18 cellular contexts compared by ENCODE assay signal in genomic region chr13:30647824-30648521, GRCh38. TPM values are rescaled to one million over a fixed set of nuclear protein-coding genes. Genes with fewer than 3 reads are reported as not detected.
DNase-seq lines count a peak whose midpoint lies in the region; ATAC-seq and TF ChIP-seq lines count a peak whose summit lies in the region.
"Had no signal": no experiment of that assay in that cellular context is flagged by ENCODE, and none has a peak within 500 bp of the region (broad histone marks: within the 10 kb centered on the region; RNA-seq: fewer than 3 reads in every experiment).

No MANE protein-coding gene starts in this region.

- H3K9me2 ChIP-seq in GM23338 (ENCODE audit: insufficient read depth) = no peaks in the 10 kb centered on the region
- H3K9me2 ChIP-seq in SU-DHL-6 (replicated peaks; ENCODE audit: insufficient read depth, low read length) = no peaks in the 10 kb centered on the region

- H2AFZ ChIP-seq in GM23338 (no peak overlapping the region), SU-DHL-6 (ENCODE audit: low read depth, low read length, severe bottlenecking) (no peak overlapping the region)

- TF ChIP-seq CTCF in GM23338 (conservative IDR thresholded peaks at IDR 0.05; ENCODE audit: low read depth in 2 of 2) = no peak
- no peak for TF ChIP-seq CTCF in SU-DHL-6 (IDR thresholded peaks at IDR 0.05; ENCODE audit: insufficient read depth, low read length, poor library complexity, severe bottlenecking)
- no peak for TF ChIP-seq CTCF in tibial artery (IDR thresholded peaks at IDR 0.05)
- TF ChIP-seq CTCF in CD14-positive monocyte (IDR thresholded peaks at IDR 0.05) = no peak

- H3K9me3 ChIP-seq in CD4-positive, CD25-positive, alpha-beta regulatory T cell (ENCODE audit: control insufficient read depth in 2 of 2, low read length in 2 of 2) = no peaks in the 10 kb centered on the region
- H3K9me3 ChIP-seq in SU-DHL-6 (ENCODE audit: insufficient read depth, low read length) = no peaks in the 10 kb centered on the region
- H3K9me3 ChIP-seq in tibial artery = no peaks in the 10 kb centered on the region

- no peak overlapping the region for H3K4me3 ChIP-seq in CD4-positive, CD25-positive, alpha-beta regulatory T cell (ENCODE audit: low read depth, low read length)
- H3K4me3 ChIP-seq in GM23338 (no peak overlapping the region), SU-DHL-6 (ENCODE audit: insufficient read depth, low read length, poor library complexity, severe bottlenecking) (no peak overlapping the region), tibial artery (no peak overlapping the region)

- H3K27me3 ChIP-seq in CD4-positive, CD25-positive, alpha-beta regulatory T cell (ENCODE audit: control insufficient read depth, insufficient read depth, low read length) = no peaks in the 10 kb centered on the region
- H3K27me3 ChIP-seq in GM23338 (ENCODE audit: insufficient read depth) (no peaks in the 10 kb centered on the region), SU-DHL-6 (ENCODE audit: low read length) (no peaks in the 10 kb centered on the region), tibial artery (no peaks in the 10 kb centered on the region)

- peaks cover 5% of the 10 kb centered on the region for H3K4me1 ChIP-seq in CD4-positive, CD25-positive, alpha-beta regulatory T cell (ENCODE audit: control insufficient read depth, insufficient read depth, low read length, poor library complexity, severe bottlenecking)
- no peaks in the 10 kb centered on the region for H3K4me1 ChIP-seq in GM23338 (ENCODE audit: insufficient read depth)
- no peaks in the 10 kb centered on the region for H3K4me1 ChIP-seq in tibial artery

- no peak for ATAC-seq in CD4-positive, CD25-positive, alpha-beta regulatory T cell (ENCODE audit: low read depth in 2 of 2)
- ATAC-seq in GM23338 (no peak), memory B cell (ENCODE audit: low read depth) (peak; percentile 80)
- ATAC-seq: activated T-cell treated with anti-CD3 and anti-CD28 coated beads, Interleukin-2, amount 50 U/mL, for 4 hours; stimulated activated naive CD8-positive, alpha-beta T cell treated with anti-CD3 and anti-CD28 coated beads, Interleukin-15, Interleukin-2, amounts not matched to agents 100 U/mL and 50 U/mL, for 24 hours; T-cell had no signal

- no peak overlapping the region for H3K9ac ChIP-seq in SU-DHL-6 (ENCODE audit: low read length)
- H3K9ac ChIP-seq: KMS-11 had no signal

- peak overlapping the region in 2 of 3 donors; percentile 1 to 85 for H3K27ac Mint-ChIP-seq in CD4-positive, CD25-positive, alpha-beta regulatory T cell
- H3K27ac Mint-ChIP-seq in GM23338 (no peak overlapping the region), memory B cell (peak overlapping the region; percentile 94), CD14-positive monocyte (peak overlapping the region in 3 of 7 donors; percentile 37 to 67 (median 58))
- H3K27ac Mint-ChIP-seq: activated CD4-positive, alpha-beta memory T cell treated with anti-CD3 and anti-CD28 coated beads, Interleukin-2, amount 10 ng/mL, durations not matched to agents 7 days and 5 days; mesothelial cell of epicardium had no signal

- H3K4me2 ChIP-seq in GM23338 (no peak overlapping the region), SU-DHL-6 (ENCODE audit: low read depth, low read length, poor library complexity, severe bottlenecking) (peak overlapping the region; percentile 0)
- H3K4me2 ChIP-seq: KMS-11 had no signal

- H3K36me3 ChIP-seq in CD4-positive, CD25-positive, alpha-beta regulatory T cell (ENCODE audit: control insufficient read depth, insufficient read depth, low read length) = peaks cover 79% of the 10 kb centered on the region
- peaks cover 42% of the 10 kb centered on the region for H3K36me3 ChIP-seq in GM23338 (ENCODE audit: insufficient read depth)
- H3K36me3 ChIP-seq in SU-DHL-6 (ENCODE audit: low read length) = peaks cover 53% of the 10 kb centered on the region
- H3K36me3 ChIP-seq in tibial artery = peaks cover 62 to 78% (median 64%) of the 10 kb centered on the region in 3 donors

- no peak overlapping the region for H3K4me3 Mint-ChIP-seq in CD4-positive, CD25-positive, alpha-beta regulatory T cell
- H3K4me3 Mint-ChIP-seq in GM23338 = no peak overlapping the region
- H3K4me3 Mint-ChIP-seq in memory B cell = peak overlapping the region; percentile 68
- no peak overlapping the region for H3K4me3 Mint-ChIP-seq in CD14-positive monocyte
- H3K4me3 Mint-ChIP-seq: activated CD4-positive, alpha-beta memory T cell treated with anti-CD3 and anti-CD28 coated beads, Interleukin-2, amount 10 ng/mL, durations not matched to agents 7 days and 5 days; activated T-cell treated with anti-CD3 and anti-CD28 coated beads, Interleukin-2, amount 50 U/mL, for 4 hours; mesothelial cell of epicardium; T-cell had no signal

- H3K79me2 ChIP-seq in GM23338 (replicated peaks; ENCODE audit: insufficient read depth) (peaks cover 13% of the 10 kb centered on the region; the same call in 1 of the 2 replicates), SU-DHL-6 (ENCODE audit: insufficient read depth, low read length) (peaks cover 21% of the 10 kb centered on the region; the same call in 1 of the 2 replicates)

- H3K27me3 Mint-ChIP-seq in CD4-positive, CD25-positive, alpha-beta regulatory T cell = no peaks in the 10 kb centered on the region
- H3K27me3 Mint-ChIP-seq in GM23338 (ENCODE audit: insufficient read depth, low read depth, poor library complexity) (peaks cover 6% of the 10 kb centered on the region), memory B cell (no peaks in the 10 kb centered on the region), CD14-positive monocyte (ENCODE audit: low read depth in 3 of 3) (no peaks in the 10 kb centered on the region)
- H3K27me3 Mint-ChIP-seq: activated CD4-positive, alpha-beta memory T cell treated with anti-CD3 and anti-CD28 coated beads, Interleukin-2, amount 10 ng/mL, durations not matched to agents 7 days and 5 days; T-cell had no signal

- H3K4me1 Mint-ChIP-seq in CD4-positive, CD25-positive, alpha-beta regulatory T cell = peaks cover 25 to 37% (median 33%) of the 10 kb centered on the region in 4 donors
- no peaks in the 10 kb centered on the region for H3K4me1 Mint-ChIP-seq in GM23338
- H3K4me1 Mint-ChIP-seq in memory B cell = peaks cover 25% of the 10 kb centered on the region
- peaks cover 5% of the 10 kb centered on the region for H3K4me1 Mint-ChIP-seq in CD14-positive monocyte
- H3K4me1 Mint-ChIP-seq: mesothelial cell of epicardium had no signal

- H3K36me3 Mint-ChIP-seq in CD4-positive, CD25-positive, alpha-beta regulatory T cell = peaks cover 44% of the 10 kb centered on the region
- H3K36me3 Mint-ChIP-seq in GM23338 (ENCODE audit: low read depth) (peaks cover 40% of the 10 kb centered on the region; the same call in 2 of the 3 replicates), memory B cell (peaks cover 40% of the 10 kb centered on the region), CD14-positive monocyte (peaks cover 75 to 85% of the 10 kb centered on the region in 2 donors)

- intact Hi-C loops in tibial artery (cut with DNase I; ENCODE audit: low total_unique reads) (no loop called here), CD14-positive monocyte (cut with micrococcal nuclease) (no loop called here)

- DNase-seq in CD4-positive, CD25-positive, alpha-beta regulatory T cell = no peak
- no peak for DNase-seq in GM23338 (ENCODE audit: low spot score)
- no peak for DNase-seq in memory B cell (ENCODE audit: low spot score in 2 of 2)
- no peak for DNase-seq in tibial artery
- DNase-seq in Ammon's horn (ENCODE audit: low spot score) = no peak
- DNase-seq in CD14-positive monocyte (ENCODE audit: low spot score) = no peak
- no peak for DNase-seq in HuH-7 (ENCODE audit: low spot score)
- DNase-seq: activated CD4-positive, alpha-beta memory T cell treated with anti-CD3 and anti-CD28 coated beads, Interleukin-2, amount 10 ng/mL, durations not matched to agents 7 days and 5 days; activated T-cell treated with anti-CD3 and anti-CD28 coated beads, Interleukin-2, amount 50 U/mL, for 4 hours; foreskin melanocyte; NCI-H1436; NCI-H446 treated with DMSO at 0.1 percent for 48 hours; stimulated activated naive CD8-positive, alpha-beta T cell treated with anti-CD3 and anti-CD28 coated beads, Interleukin-15, Interleukin-2, amounts not matched to agents 100 U/mL and 50 U/mL, for 24 hours; T-cell had no signal

- peaks cover 0 to 2% (median 0%) of the 10 kb centered on the region in 7 donors for H3K9me3 Mint-ChIP-seq in CD4-positive, CD25-positive, alpha-beta regulatory T cell
- no peaks in the 10 kb centered on the region for H3K9me3 Mint-ChIP-seq in GM23338
- no peaks in the 10 kb centered on the region for H3K9me3 Mint-ChIP-seq in memory B cell
- H3K9me3 Mint-ChIP-seq in CD14-positive monocyte = no peaks in the 10 kb centered on the region
- H3K9me3 Mint-ChIP-seq: activated CD4-positive, alpha-beta memory T cell treated with anti-CD3 and anti-CD28 coated beads, Interleukin-2, amount 10 ng/mL, durations not matched to agents 7 days and 5 days; activated T-cell treated with anti-CD3 and anti-CD28 coated beads, Interleukin-2, amount 50 U/mL, for 4 hours; mesothelial cell of epicardium; T-cell had no signal

- H3F3A ChIP-seq in GM23338 (replicated peaks; ENCODE audit: low read depth) (no peaks in the 10 kb centered on the region), SU-DHL-6 (ENCODE audit: insufficient read depth) (peaks cover 2% of the 10 kb centered on the region; the same call in 1 of the 2 replicates)

- no peak overlapping the region for H3K27ac ChIP-seq in CD4-positive, CD25-positive, alpha-beta regulatory T cell (ENCODE audit: insufficient read depth, low read length, poor library complexity, severe bottlenecking)
- H3K27ac ChIP-seq in GM23338 (ENCODE audit: low read depth) (peak overlapping the region; percentile 52; the same call in 1 of the 2 replicates), SU-DHL-6 (ENCODE audit: low read depth, low read length) (peak overlapping the region; percentile 28; the same call in 1 of the 2 replicates), tibial artery (no peak overlapping the region)
- H3K27ac ChIP-seq: epithelial cell of prostate, KMS-11 had no signal

- H4K20me1 ChIP-seq in GM23338 (replicated peaks; ENCODE audit: insufficient read depth) (peaks cover 11% of the 10 kb centered on the region), SU-DHL-6 (ENCODE audit: low read depth, low read length) (no peaks in the 10 kb centered on the region)

TF ChIP-seq in GM23338, 12 proteins besides CTCF, POLR2A, EP300 and RAD21 (continues in another document):
- TF ChIP-seq EZH2 (IDR thresholded peaks at IDR 0.05; ENCODE audit: low read depth, unreplicated experiment) = no peak
- no peak for TF ChIP-seq NANOG (IDR thresholded peaks at IDR 0.05; ENCODE audit: borderline replicate concordance)
- no peak for TF ChIP-seq EZH2phosphoT487 (IDR thresholded peaks at IDR 0.05; ENCODE audit: unreplicated experiment)
- no peak for TF ChIP-seq POLR2AphosphoS5 (IDR thresholded peaks at IDR 0.05; ENCODE audit: low read depth)
- no peak for TF ChIP-seq ZNF114 (CRISPR knock-in tag; IDR thresholded peaks at IDR 0.05)

RNA-seq across cellular contexts. Expression of gene USPL1, which starts 30.3 kb away (rescaled TPM):
- total RNA-seq in CD4-positive, CD25-positive, alpha-beta regulatory T cell = 37.2 TPM
- polyA plus RNA-seq in CD4-positive, CD25-positive, alpha-beta regulatory T cell = 10 to 100 TPM; 11.9 to 19.7 (median 15.6) TPM
- total RNA-seq in GM23338 (2014; rRNA removed; shearing (Covaris generic)) = 17.9 and 24.1 TPM in 2 replicates
- 9.4 and 12.4 TPM in 2 replicates for polyA plus RNA-seq in GM23338 (2016; fragmentation: Nextera tagmentation; extraction: Ambion mirVana)
- 1 to 10 TPM; 3.9 to 5.5 TPM for polyA plus RNA-seq in CD14-positive monocyte

Comparison
In these comparisons a context has a peak if more than half of its experiments do, and no peak if none do; other contexts are left out.
1. H3K27ac ChIP-seq: peak in GM23338 (single experiment) and SU-DHL-6 (single experiment); none in CD4-positive, CD25-positive, alpha-beta regulatory T cell (single experiment) and tibial artery (0 of 2).